ENCODE assay signal across 20 cellular contexts in genomic region chr22:46571642-46572250, GRCh38. TPM values are rescaled to one million over a fixed set of nuclear protein-coding genes. Genes with fewer than 3 reads are reported as not detected.
DNase-seq lines count a peak whose midpoint lies in the region; ATAC-seq, FAIRE-seq and TF ChIP-seq lines count a peak whose summit lies in the region.
"Had no signal": no experiment of that assay in that cellular context is flagged by ENCODE, and none has a peak within 500 bp of the region (broad histone marks: within the 10 kb centered on the region; RNA-seq: fewer than 3 reads in every experiment).

No MANE protein-coding gene starts in this region.

- ATAC-seq in RWPE2 (ENCODE audit: low read depth) = no peak
- no peak for ATAC-seq in left lobe of liver
- ATAC-seq in GM18519 (IDR thresholded peaks at IDR 0.05; ENCODE audit: low FRiP score, unreplicated experiment) = no peak

- H3K27ac ChIP-seq in HEK293 (ENCODE audit: extremely low read depth, low read depth, low read length) = no peak overlapping the region
- no peak overlapping the region for H3K27ac ChIP-seq in RWPE2 (ENCODE audit: poor library complexity, severe bottlenecking)
- no peak overlapping the region for H3K27ac ChIP-seq in kidney (ENCODE audit: low read depth in 2 of 2, low read length in 2 of 2)
- H3K27ac ChIP-seq in spleen = no peak overlapping the region
- H3K27ac ChIP-seq: C4-2B, HL-60 had no signal

- no peak for FAIRE-seq in kidney (lab: Jason Lieb, UNC)
- FAIRE-seq: A204.1, D721Med, G401.6, GM12892, H1 had no signal

- CTCF ChIA-PET in HEK293 (lab: Yijun Ruan, JAX) = interaction anchor here (0.6 to 0.7 kb wide), 2 partner anchors 165 to 1902 kb away, joined by 3 read pairs; no protein-coding TSS in a partner anchor

- 69 to 91% (median 82%) methylated on average over 7 of the region's 7 CpGs for WGBS in spleen, 5 donors

- peak; percentile 10 for DNase-seq in RWPE2 (ENCODE audit: low spot score)
- DNase-seq in kidney = peak; percentile 5
- peak; percentile 15 for DNase-seq in spleen
- no peak for DNase-seq in kidney tubule cell (ENCODE audit: low spot score)
- DNase-seq in left lobe of liver (ENCODE audit: low spot score) = no peak
- DNase-seq: AML-193; Caco-2; CD4-positive, alpha-beta T cell; H9; IMR-90; KBM-7 had no signal

- H3K4me3 ChIP-seq in HEK293 (ENCODE audit: low read depth, low read length) (no peak overlapping the region), RWPE2 (ENCODE audit: severe bottlenecking) (no peak overlapping the region), kidney (ENCODE audit: low read length in 2 of 2) (no peak overlapping the region), spleen (no peak overlapping the region)

- no peak for TF ChIP-seq CTCF in HEK293 (tag by site-specific recombination; IDR thresholded peaks at IDR 0.05)
- no peak for TF ChIP-seq CTCF in RWPE2 (IDR thresholded peaks at IDR 0.05; ENCODE audit: poor library complexity, severe bottlenecking)
- TF ChIP-seq CTCF in kidney (IDR thresholded peaks at IDR 0.05; ENCODE audit: borderline replicate concordance, extremely low read depth, insufficient read depth) = no peak
- TF ChIP-seq CTCF in spleen (IDR thresholded peaks at IDR 0.05 in 8 of 11, conservative IDR thresholded peaks at IDR 0.05 in 3 of 11) = no peak

- H3K27me3 ChIP-seq in RWPE2 (ENCODE audit: insufficient read depth, poor library complexity, severe bottlenecking) (no peaks in the 10 kb centered on the region), spleen (replicated peaks in 1 of 7) (no peaks in the 10 kb centered on the region)

- intact Hi-C loops in kidney (cut with DNase I) (no loop called here), spleen (cut with DNase I; ENCODE audit: low total_unique reads) (no loop called here)

- H3K9me3 ChIP-seq in HEK293 (ENCODE audit: control insufficient read depth, insufficient read depth, low read depth, low read length) = no peaks in the 10 kb centered on the region
- no peaks in the 10 kb centered on the region for H3K9me3 ChIP-seq in RWPE2 (ENCODE audit: severe bottlenecking)
- H3K9me3 ChIP-seq in kidney (ENCODE audit: control insufficient read depth in 1 of 2, low read length in 2 of 2) = peaks cover 0 to 4% of the 10 kb centered on the region in 2 donors
- peaks cover 0 to 24% (median 20%) of the 10 kb centered on the region in 8 donors for H3K9me3 ChIP-seq in spleen

- POLR2A ChIA-PET in HEK293 (lab: Yijun Ruan, JAX) = no interaction called here

- H3K9ac ChIP-seq in kidney (ENCODE audit: low read length in 2 of 2) = no peak overlapping the region

- H3K36me3 ChIP-seq in HEK293 (ENCODE audit: control insufficient read depth in 2 of 2, insufficient read depth in 1 of 2, low read length in 2 of 2) (no peaks in the 10 kb centered on the region), RWPE2 (ENCODE audit: low read depth) (no peaks in the 10 kb centered on the region), kidney (ENCODE audit: control insufficient read depth in 1 of 2, insufficient read depth in 2 of 2, low read length in 2 of 2) (no peaks in the 10 kb centered on the region), spleen (no peaks in the 10 kb centered on the region)

- no peak for TF ChIP-seq POLR2A in spleen (IDR thresholded peaks at IDR 0.05)

- H3K4me1 ChIP-seq in HEK293 (ENCODE audit: control insufficient read depth, insufficient read depth, low read length) = peaks cover 14% of the 10 kb centered on the region
- H3K4me1 ChIP-seq in RWPE2 (ENCODE audit: insufficient read depth, poor library complexity, severe bottlenecking) = peaks cover 15% of the 10 kb centered on the region
- peaks cover 0 to 12% of the 10 kb centered on the region in 2 donors for H3K4me1 ChIP-seq in kidney (ENCODE audit: control insufficient read depth in 1 of 2, insufficient read depth in 1 of 2, low read depth in 1 of 2, low read length in 2 of 2)
- peaks cover 0 to 31% (median 18%) of the 10 kb centered on the region in 6 donors for H3K4me1 ChIP-seq in spleen

TF ChIP-seq in HEK293, 187 proteins besides CTCF, POLR2A, EP300 and RAD21:
- no peak for TF ChIP-seq MZF1 (tag by site-specific recombination; IDR thresholded peaks at IDR 0.05; ENCODE audit: borderline replicate concordance)
- no peak for TF ChIP-seq ZNF843 (tag by site-specific recombination; IDR thresholded peaks at IDR 0.05)
- TF ChIP-seq ZNF76 (tag by site-specific recombination; IDR thresholded peaks at IDR 0.05; ENCODE audit: borderline replicate concordance, low read depth) = no peak
- peak; percentile 95 for TF ChIP-seq SETDB1 (IDR thresholded peaks at IDR 0.05; ENCODE audit: insufficient read length, low read length)
- TF ChIP-seq TRIM28 (IDR thresholded peaks at IDR 0.05; ENCODE audit: borderline replicate concordance, low read length) = peak; percentile 83; the same call in 1 of the 2 replicates

RNA-seq across cellular contexts. Expression of gene CELSR1, which starts 34.3 kb away (rescaled TPM):
- total RNA-seq in kidney (49.9 TPM), spleen (10 to 100 TPM in 2 of 7 donors, 1 to 10 TPM in 5; 4.3 to 12.7 (median 8.0) TPM), left lobe of liver (8.4 TPM)
- polyA plus RNA-seq in kidney (ENCODE audit: insufficient read depth, low read depth, low replicate concordance) (15.7 TPM), spleen (10 to 100 TPM in 2 of 3 donors, 1 to 10 TPM in 1; 8.2 to 13.1 (median 11.4) TPM)

RNA-seq across cellular contexts. Expression of gene GRAMD4, which starts 48.4 kb away (rescaled TPM):
- total RNA-seq in kidney (58.2 TPM), spleen (10 to 100 TPM; 20.8 to 46.1 (median 33.1) TPM), left lobe of liver (42.5 TPM)
- polyA plus RNA-seq in kidney (ENCODE audit: insufficient read depth, low read depth, low replicate concordance) (12.1 TPM), spleen (10 to 100 TPM; 16.0 to 26.3 (median 21.5) TPM)

Comparison
In these comparisons a context has a peak if more than half of its experiments do, and no peak if none do; other contexts are left out.
1. DNase-seq: peak in RWPE2 (single experiment), kidney (single experiment) and spleen (single experiment); none in kidney tubule cell (single experiment) and left lobe of liver (single experiment).